Comparison of ENCODE assay signal across 19 cellular contexts in the genomic region with DNA sequence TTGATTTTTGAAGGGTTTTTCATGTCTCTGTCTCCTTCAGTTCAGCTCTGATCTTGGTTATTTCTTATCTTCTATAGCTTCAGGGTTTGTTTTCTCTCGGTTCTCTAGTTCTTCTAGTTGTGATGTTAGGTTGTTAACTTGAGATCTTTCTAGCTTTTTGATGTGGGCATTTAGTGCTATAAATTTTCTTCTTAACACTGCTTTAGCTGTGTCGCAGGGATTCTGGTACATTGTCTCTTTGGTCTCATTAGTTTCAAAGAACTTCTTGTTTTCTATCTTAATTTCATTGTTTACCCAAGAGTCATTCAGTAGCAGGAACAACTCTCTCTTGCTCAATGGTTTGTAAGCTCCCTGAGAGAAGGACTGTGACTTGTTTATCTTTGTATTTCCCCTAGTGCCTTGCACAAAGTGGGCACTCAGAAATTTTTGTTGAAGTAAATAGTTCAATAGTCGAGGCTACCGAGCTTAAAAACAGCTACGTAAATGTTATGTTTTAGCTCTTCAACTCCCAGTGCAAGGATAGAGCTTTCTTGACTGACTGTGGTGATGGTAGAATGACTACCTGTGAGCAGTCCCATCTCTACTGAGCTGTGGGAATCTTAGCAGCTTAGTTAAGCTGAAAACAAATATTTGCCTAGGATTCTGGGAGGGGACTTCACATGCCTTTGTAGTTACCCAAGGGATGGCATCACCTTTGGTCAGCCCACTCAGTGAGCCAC.
"Had no signal": no experiment of that assay in that cellular context is flagged by ENCODE, and none has a peak within 500 bp of the region (broad histone marks: within the 10 kb centered on the region; RNA-seq: fewer than 3 reads in every experiment).

No MANE protein-coding gene starts in this region.

- H3K4me1 Mint-ChIP-seq: activated CD4-positive, alpha-beta T cell treated with anti-CD3 and anti-CD28 coated beads, Interleukin-2, amount 10 ng/mL, durations not matched to agents 7 days and 5 days had no signal

- H3K4me3 Mint-ChIP-seq: activated CD4-positive, alpha-beta T cell treated with anti-CD3 and anti-CD28 coated beads, Interleukin-2, amount 10 ng/mL, durations not matched to agents 7 days and 5 days; activated T-cell treated with anti-CD3 and anti-CD28 coated beads, Interleukin-2, amount 50 U/mL, for 72 hours; T-helper 1 cell treated with Interleukin-12 subunit alpha and Interleukin-12 subunit beta and Interleukin-4 antibody, amounts not matched to agents 30 μg/mL and 1 μg/mL, for 36 hours; type B pancreatic cell had no signal

- H3K4me3 ChIP-seq: ascending aorta, breast epithelium, esophagus muscularis mucosa, gastroesophageal sphincter, heart left ventricle, lung, prostate gland, skin epidermis, testis had no signal

- ATAC-seq: activated T-cell treated with anti-CD3 and anti-CD28 coated beads, Interleukin-2, amount 50 U/mL, for 72 hours; gastroesophageal sphincter; heart left ventricle; left cardiac atrium; right cardiac atrium had no signal

- H3K4me1 ChIP-seq: ascending aorta, breast epithelium, esophagus muscularis mucosa, gastroesophageal sphincter, heart left ventricle, prostate gland, testis had no signal

- DNase-seq: activated CD4-positive, alpha-beta T cell treated with anti-CD3 and anti-CD28 coated beads, Interleukin-2, amount 10 ng/mL, durations not matched to agents 7 days and 5 days; activated effector memory CD4-positive, alpha-beta T cell treated with anti-CD3 and anti-CD28 coated beads, Interleukin-2, amount 50 U/mL, for 16 hours; activated naive CD4-positive, alpha-beta T cell treated with anti-CD3 and anti-CD28 coated beads, Interleukin-2, amount 50 U/mL, for 16 hours; activated T-cell treated with anti-CD3 and anti-CD28 coated beads, Interleukin-2, amount 50 U/mL, for 72 hours; cerebellar nuclear complex; effector CD4-positive, alpha-beta T cell; heart left ventricle; left cardiac atrium; right cardiac atrium; testis had no signal

- H3K9me3 ChIP-seq: ascending aorta, breast epithelium, esophagus muscularis mucosa, gastroesophageal sphincter, prostate gland, testis had no signal

- H3K9me3 Mint-ChIP-seq: activated CD4-positive, alpha-beta T cell treated with anti-CD3 and anti-CD28 coated beads, Interleukin-2, amount 10 ng/mL, durations not matched to agents 7 days and 5 days had no signal

- H3K36me3 Mint-ChIP-seq: type B pancreatic cell had no signal

- H3K36me3 ChIP-seq: ascending aorta, breast epithelium, esophagus muscularis mucosa, gastroesophageal sphincter, heart left ventricle, prostate gland had no signal

- H3K27ac Mint-ChIP-seq: activated CD4-positive, alpha-beta T cell treated with anti-CD3 and anti-CD28 coated beads, Interleukin-2, amount 10 ng/mL, durations not matched to agents 7 days and 5 days; activated T-cell treated with anti-CD3 and anti-CD28 coated beads, Interleukin-2, amount 50 U/mL, for 72 hours; T-helper 1 cell treated with Interleukin-12 subunit alpha and Interleukin-12 subunit beta and Interleukin-4 antibody, amounts not matched to agents 30 μg/mL and 1 μg/mL, for 36 hours; type B pancreatic cell had no signal

- H3K27me3 Mint-ChIP-seq: type B pancreatic cell had no signal

- H3K27ac ChIP-seq: ascending aorta, breast epithelium, esophagus muscularis mucosa, gastroesophageal sphincter, heart left ventricle, prostate gland, skin epidermis, testis had no signal

- H3K27me3 ChIP-seq: ascending aorta, breast epithelium, esophagus muscularis mucosa, gastroesophageal sphincter, heart left ventricle, testis had no signal
